ENCODE assay signal across 1 cellular context in the genomic region with DNA sequence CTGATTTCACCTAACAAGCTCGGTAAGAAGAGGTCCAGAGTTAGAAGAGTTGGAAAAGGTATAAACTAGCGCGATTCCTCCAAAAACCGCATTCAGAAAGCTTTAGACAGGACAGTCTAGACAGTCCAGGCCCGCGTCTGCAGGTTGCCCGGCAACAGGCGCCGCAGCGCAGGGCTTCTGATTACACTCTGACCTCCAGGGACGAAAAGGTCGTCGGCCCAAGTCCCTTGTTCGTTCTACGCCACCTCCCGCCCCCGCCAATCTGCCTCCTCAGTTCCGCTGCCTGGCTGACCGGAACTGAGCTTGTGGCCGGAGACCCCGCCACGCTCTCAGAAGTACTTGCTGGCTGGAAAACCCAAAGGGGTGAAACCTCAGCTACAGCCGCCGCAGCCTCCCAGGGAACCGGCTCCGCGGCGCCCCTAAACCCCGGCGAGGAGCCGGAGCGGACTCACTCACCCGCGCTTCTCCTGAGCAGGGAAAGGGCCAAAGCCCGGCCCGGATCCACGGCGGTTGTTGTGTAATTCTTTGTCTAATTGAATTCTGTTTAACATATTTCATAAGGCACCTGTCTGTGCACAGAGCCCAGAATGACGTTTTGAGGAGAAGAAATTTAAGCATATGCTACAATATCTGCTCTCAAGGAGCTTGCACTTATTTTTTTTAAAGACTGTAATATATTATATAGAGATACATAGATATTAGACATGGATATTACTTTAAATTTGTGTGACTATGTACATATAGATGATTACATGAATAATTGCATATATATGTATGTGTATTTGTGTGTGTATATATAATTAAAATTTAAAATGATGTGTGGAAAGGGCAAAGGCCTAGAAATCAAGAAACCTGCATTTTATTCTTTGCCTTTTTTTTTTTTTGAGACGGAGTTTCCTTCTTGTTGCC.
TF ChIP-seq lines count a peak whose summit lies in the region.

TSS of gene CAPS2 (minus strand) at position 407 of the 909 bp plus-strand sequence. CDS start 3,826 bp downstream, outside the sequence.

TF ChIP-seq in neural cell, 6 proteins besides CTCF, POLR2A, EP300 and RAD21 (continued from another document):
- TF ChIP-seq REST (IDR thresholded peaks at IDR 0.05; ENCODE audit: borderline replicate concordance) (no peak), MXI1 (conservative IDR thresholded peaks at IDR 0.05; ENCODE audit: poor library complexity, severe bottlenecking) (peak; percentile 49)
